Comparison of ENCODE assay signal across 19 cellular contexts in the genomic region with DNA sequence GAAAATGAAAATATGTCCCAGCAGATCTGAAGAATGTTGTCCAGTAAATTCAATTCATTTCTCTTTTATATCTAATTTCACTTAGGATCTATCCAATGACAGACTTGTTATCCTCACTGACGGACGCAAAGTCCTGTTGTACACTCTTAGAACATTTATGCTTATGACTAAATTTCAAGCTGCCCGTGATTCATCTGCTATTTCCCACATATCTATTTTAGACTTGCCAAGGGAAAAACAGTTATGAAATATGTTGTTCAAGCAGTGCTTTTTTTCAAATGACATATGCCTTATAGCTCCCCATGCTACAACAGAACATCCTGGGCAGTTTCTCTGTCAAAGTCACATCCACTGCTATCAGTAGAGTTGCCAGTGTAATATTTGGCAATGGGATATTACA.
DNase-seq lines count a peak whose midpoint lies in the region; ATAC-seq and TF ChIP-seq lines count a peak whose summit lies in the region.
"Had no signal": no experiment of that assay in that cellular context is flagged by ENCODE, and none has a peak within 500 bp of the region (broad histone marks: within the 10 kb centered on the region; RNA-seq: fewer than 3 reads in every experiment).

No MANE protein-coding gene starts in this region.

- H3K36me3 ChIP-seq in mammary epithelial cell (ENCODE audit: insufficient read depth, low read length): no peaks in the 10 kb centered on the region
- no peaks in the 10 kb centered on the region for H3K36me3 ChIP-seq in neural cell (ENCODE audit: insufficient read depth, low read length)
- H3K36me3 ChIP-seq: BE2C; BLaER1 treated with 17β-estradiol and CSF1 and Interleukin-3, amounts not matched to agents 10 nM and 100 nM had no signal

- H2AFZ ChIP-seq in mammary epithelial cell (ENCODE audit: low read depth, low read length) (no peak overlapping the region), neural cell (ENCODE audit: low read depth, low read length) (no peak overlapping the region)
- H2AFZ ChIP-seq: GM23338 had no signal

- no peaks in the 10 kb centered on the region for H3K79me2 ChIP-seq in mammary epithelial cell (ENCODE audit: insufficient read depth, low read length)
- H3K79me2 ChIP-seq in neural cell (replicated peaks; ENCODE audit: insufficient read depth, low read length): no peaks in the 10 kb centered on the region

- no peak overlapping the region for H3K27ac Mint-ChIP-seq in MCF 10A (ENCODE audit: low read depth, unreplicated experiment)
- H3K27ac Mint-ChIP-seq in activated naive CD4-positive, alpha-beta T cell treated with anti-CD3 and anti-CD28 coated beads for 36 hours: no peak overlapping the region
- H3K27ac Mint-ChIP-seq: CD14-positive monocyte; CD4-positive, alpha-beta T cell; CD8-positive, alpha-beta memory T cell; GM23338; H9 had no signal

- intact Hi-C loops in MCF 10A (cut with micrococcal nuclease): no loop called here
- intact Hi-C loops in mammary epithelial cell (cut with micrococcal nuclease): no loop called here
- intact Hi-C loops in dorsolateral prefrontal cortex (cut with DNase I): no loop called here
- intact Hi-C loops in activated naive CD4-positive, alpha-beta T cell treated with anti-CD3 and anti-CD28 coated beads for 36 hours (cut with micrococcal nuclease): no loop called here

- no peak overlapping the region for H3K4me2 ChIP-seq in mammary epithelial cell (ENCODE audit: insufficient read depth, low read depth, low read length)
- H3K4me2 ChIP-seq in neural cell (ENCODE audit: low read length): peak overlapping the region; percentile 37
- H3K4me2 ChIP-seq: GM23338 had no signal

- H3K9me3 Mint-ChIP-seq in MCF 10A (ENCODE audit: unreplicated experiment): no peaks in the 10 kb centered on the region
- no peaks in the 10 kb centered on the region for H3K9me3 Mint-ChIP-seq in activated naive CD4-positive, alpha-beta T cell treated with anti-CD3 and anti-CD28 coated beads for 36 hours
- H3K9me3 Mint-ChIP-seq: CD14-positive monocyte, H9 had no signal

- no peak for TF ChIP-seq CTCF in MCF 10A (IDR thresholded peaks at IDR 0.05; ENCODE audit: unreplicated experiment)
- no peak for TF ChIP-seq CTCF in mammary epithelial cell (conservative IDR thresholded peaks at IDR 0.05 in 1 of 2, IDR thresholded peaks at IDR 0.05 in 1 of 2; ENCODE audit: extremely low read depth in 1 of 2, insufficient read depth in 1 of 2, low read depth in 1 of 2, low read length in 2 of 2)
- TF ChIP-seq CTCF in dorsolateral prefrontal cortex (IDR thresholded peaks at IDR 0.05 in 54 of 56, conservative IDR thresholded peaks at IDR 0.05 in 2 of 56; ENCODE audit: low read depth in 1 of 56, partially characterized antibody in 56 of 56): no peak
- TF ChIP-seq CTCF in neural cell (IDR thresholded peaks at IDR 0.05; ENCODE audit: poor library complexity, severe bottlenecking): no peak

- peaks cover 2% of the 10 kb centered on the region for H3K27me3 Mint-ChIP-seq in MCF 10A (ENCODE audit: insufficient read depth, unreplicated experiment)
- H3K27me3 Mint-ChIP-seq in activated naive CD4-positive, alpha-beta T cell treated with anti-CD3 and anti-CD28 coated beads for 36 hours (ENCODE audit: low read depth): no peaks in the 10 kb centered on the region
- H3K27me3 Mint-ChIP-seq: CD4-positive, alpha-beta T cell had no signal

- CTCF ChIA-PET in MCF 10A (lab: Yijun Ruan, JAX) (interaction anchor here (0.7 kb wide), 1 partner anchor 36 kb away, joined by 3 read pairs; no protein-coding TSS in a partner anchor), mammary epithelial cell (lab: Charles Lee; ENCODE audit: low non-redundant PET) (no interaction called here)
- CTCF ChIA-PET in activated naive CD4-positive, alpha-beta T cell treated with anti-CD3 and anti-CD28 coated beads for 36 hours (lab: Charles Lee): no interaction called here

- H3K27ac ChIP-seq in mammary epithelial cell (ENCODE audit: insufficient read depth, low read depth, low read length) (no peak overlapping the region), dorsolateral prefrontal cortex (peak overlapping the region in 45 of 59 donors; percentile 2 to 88 (median 72)), neural cell (ENCODE audit: low read length) (peak overlapping the region; percentile 79)
- H3K27ac ChIP-seq: 22Rv1; BLaER1 treated with 17β-estradiol and CSF1 and Interleukin-3, amounts not matched to agents 10 nM and 100 nM had no signal

- dilution Hi-C loops in mammary epithelial cell (cut with HindIII; ENCODE audit: low sequenced_read_pairs): no loop called here

- ATAC-seq in HG02610 (IDR thresholded peaks at IDR 0.05; ENCODE audit: unreplicated experiment): no peak
- ATAC-seq: GM23338, HCT116 had no signal

- peaks cover 6% of the 10 kb centered on the region for H3K4me1 Mint-ChIP-seq in MCF 10A (ENCODE audit: insufficient read depth, unreplicated experiment)
- H3K4me1 Mint-ChIP-seq in activated naive CD4-positive, alpha-beta T cell treated with anti-CD3 and anti-CD28 coated beads for 36 hours (ENCODE audit: low read depth): no peaks in the 10 kb centered on the region
- H3K4me1 Mint-ChIP-seq: CD14-positive monocyte; CD8-positive, alpha-beta memory T cell; GM23338 had no signal

- POLR2A ChIA-PET in MCF 10A (lab: Yijun Ruan, JAX): interaction anchor here (0.6 to 1.3 kb wide), 2 partner anchors 55 to 171 kb away, joined by 3 read pairs; no protein-coding TSS in a partner anchor

- no peak overlapping the region for H3K4me3 ChIP-seq in mammary epithelial cell (replicated peaks in 1 of 3; ENCODE audit: insufficient read depth in 1 of 3, low read depth in 2 of 3, low read length in 3 of 3)
- H3K4me3 ChIP-seq in dorsolateral prefrontal cortex: peak overlapping the region in 55 of 59 donors; percentile 6 to 65 (median 46)
- H3K4me3 ChIP-seq in neural cell (ENCODE audit: low read length): peak overlapping the region; percentile 50
- H3K4me3 ChIP-seq: BLaER1 treated with 17β-estradiol and CSF1 and Interleukin-3, amounts not matched to agents 10 nM and 100 nM; GM23338 had no signal

- BruUV-seq in MCF 10A (replicated peaks; lab: Mats Ljungman, UMichigan): no TSS peak
- no TSS peak for BruUV-seq in mammary epithelial cell (replicated peaks; lab: Mats Ljungman, UMichigan)

- H3K27me3 ChIP-seq in mammary epithelial cell (ENCODE audit: insufficient read depth, low read length) (no peaks in the 10 kb centered on the region), dorsolateral prefrontal cortex (no peaks in the 10 kb centered on the region), neural cell (ENCODE audit: insufficient read depth, low read depth, low read length) (no peaks in the 10 kb centered on the region)
- H3K27me3 ChIP-seq: BE2C; BLaER1 treated with 17β-estradiol and CSF1 and Interleukin-3, amounts not matched to agents 10 nM and 100 nM had no signal

- in situ Hi-C loops in mammary epithelial cell (cut with MboI; ENCODE audit: low sequenced_read_pairs in 2 of 2): no loop called here

- no peaks in the 10 kb centered on the region for H3K4me1 ChIP-seq in mammary epithelial cell (ENCODE audit: insufficient read depth, low read length)
- H3K4me1 ChIP-seq: BE2C had no signal

- no peak for TF ChIP-seq EP300 in neural cell (conservative IDR thresholded peaks at IDR 0.05; ENCODE audit: poor library complexity, severe bottlenecking)

- WGBS in mammary epithelial cell (ENCODE audit: low coverage, missing lambda C conversion rate): 79% methylated on average over 3 of the region's 3 CpGs

- H4K20me1 ChIP-seq in mammary epithelial cell (ENCODE audit: insufficient read depth, low read length) (no peaks in the 10 kb centered on the region), neural cell (ENCODE audit: insufficient read depth) (no peaks in the 10 kb centered on the region)
- H4K20me1 ChIP-seq: BLaER1 treated with 17β-estradiol and CSF1 and Interleukin-3, amounts not matched to agents 10 nM and 100 nM had no signal

- H3K36me3 Mint-ChIP-seq in MCF 10A (ENCODE audit: insufficient read depth, unreplicated experiment): no peaks in the 10 kb centered on the region
- H3K36me3 Mint-ChIP-seq in activated naive CD4-positive, alpha-beta T cell treated with anti-CD3 and anti-CD28 coated beads for 36 hours (ENCODE audit: low read depth): no peaks in the 10 kb centered on the region
- H3K36me3 Mint-ChIP-seq: CD14-positive monocyte; CD8-positive, alpha-beta memory T cell had no signal

- no peak overlapping the region for H3K4me3 Mint-ChIP-seq in MCF 10A (ENCODE audit: unreplicated experiment)
- H3K4me3 Mint-ChIP-seq in activated naive CD4-positive, alpha-beta T cell treated with anti-CD3 and anti-CD28 coated beads for 36 hours: no peak overlapping the region
- H3K4me3 Mint-ChIP-seq: CD14-positive monocyte; CD4-positive, alpha-beta T cell; CD8-positive, alpha-beta memory T cell; GM23338; H9 had no signal

- H3K9me3 ChIP-seq in mammary epithelial cell (replicated peaks; ENCODE audit: insufficient read depth, low read length) (peaks cover 3% of the 10 kb centered on the region), neural cell (ENCODE audit: low read length) (no peaks in the 10 kb centered on the region)
- H3K9me3 ChIP-seq: BE2C; BLaER1 treated with 17β-estradiol and CSF1 and Interleukin-3, amounts not matched to agents 10 nM and 100 nM had no signal

- peaks cover 4% of the 10 kb centered on the region for H3F3A ChIP-seq in neural cell (ENCODE audit: insufficient read depth, low read length, poor library complexity, severe bottlenecking)

- TF ChIP-seq RAD21 in neural cell (conservative IDR thresholded peaks at IDR 0.05): no peak

- H3K9ac ChIP-seq in mammary epithelial cell (ENCODE audit: insufficient read depth, low read length) (no peak overlapping the region), neural cell (ENCODE audit: low read length) (no peak overlapping the region)
- H3K9ac ChIP-seq: BLaER1 treated with 17β-estradiol and CSF1 and Interleukin-3, amounts not matched to agents 10 nM and 100 nM had no signal

- peak; percentile 19 for DNase-seq in MCF 10A (ENCODE audit: unreplicated experiment)
- no peak for DNase-seq in mammary epithelial cell
- no peak for DNase-seq in dorsolateral prefrontal cortex
- no peak for DNase-seq in activated naive CD4-positive, alpha-beta T cell treated with anti-CD3 and anti-CD28 coated beads for 36 hours
- no peak for DNase-seq in germinal center (ENCODE audit: low spot score)
- DNase-seq: BE2C; CD4-positive, alpha-beta T cell; CD8-positive, alpha-beta memory T cell; DMS53; DMS79 treated with DMSO at 0.1 percent for 48 hours; GF-D8; H9 had no signal

- H3K9me2 ChIP-seq in neural cell (ENCODE audit: insufficient read depth, low read length): no peaks in the 10 kb centered on the region

TF ChIP-seq in neural cell, 6 proteins besides CTCF, POLR2A, EP300 and RAD21 (continues in another document):
- TF ChIP-seq SMC3 (conservative IDR thresholded peaks at IDR 0.05; ENCODE audit: poor library complexity) (no peak), EZH2 (IDR thresholded peaks at IDR 0.05; ENCODE audit: borderline replicate concordance, insufficient read depth, low read length, poor library complexity, severe bottlenecking) (no peak), TAF1 (IDR thresholded peaks at IDR 0.05; ENCODE audit: low read depth) (no peak), POLR2AphosphoS5 (IDR thresholded peaks at IDR 0.05) (no peak), MXI1 (conservative IDR thresholded peaks at IDR 0.05; ENCODE audit: poor library complexity, severe bottlenecking) (no peak)

Comparison
In these comparisons a context has a peak if more than half of its experiments do, and no peak if none do; other contexts are left out.
1. H3K4me3 ChIP-seq: peak in dorsolateral prefrontal cortex (55 of 59) and neural cell (single experiment); none in mammary epithelial cell (0 of 3).